ENCODE assay signal across 8 cellular contexts in the genomic region with DNA sequence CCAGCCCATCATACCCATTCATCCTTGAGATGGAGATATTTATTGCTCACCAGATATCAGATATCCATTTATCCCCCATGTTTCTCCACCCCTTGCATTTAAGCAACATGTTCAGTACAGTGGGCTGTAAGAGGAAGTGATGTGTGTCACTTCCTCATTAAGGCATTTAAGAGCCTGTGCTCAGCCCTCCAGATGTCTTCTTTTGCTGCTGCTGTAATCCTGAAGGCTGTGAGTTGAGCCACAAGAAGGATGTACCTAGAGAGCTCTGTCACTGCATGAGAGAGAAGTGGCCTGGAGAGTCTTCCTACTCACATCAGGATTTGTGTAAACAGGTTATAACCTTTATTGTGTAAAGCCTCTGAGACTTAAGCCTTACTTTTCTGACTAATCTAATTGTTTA.
DNase-seq lines count a peak whose midpoint lies in the region; ATAC-seq and TF ChIP-seq lines count a peak whose summit lies in the region.

No MANE protein-coding gene starts in this region.

- no peak for TF ChIP-seq CTCF in RWPE2 (IDR thresholded peaks at IDR 0.05; ENCODE audit: poor library complexity, severe bottlenecking)
- no peak for TF ChIP-seq CTCF in neural progenitor cell (IDR thresholded peaks at IDR 0.05)
- no peak for TF ChIP-seq CTCF in BE2C (IDR thresholded peaks at IDR 0.05; ENCODE audit: low read depth, low read length)

- H3K4me3 Mint-ChIP-seq in neural progenitor cell, result no peak overlapping the region
- H3K4me3 Mint-ChIP-seq in activated CD4-positive, alpha-beta memory T cell treated with anti-CD3 and anti-CD28 coated beads, Interleukin-2, amount 10 ng/mL, durations not matched to agents 7 days and 5 days, result no peak overlapping the region

- H4K20me1 ChIP-seq in neural progenitor cell (ENCODE audit: low read depth), result no peaks in the 10 kb centered on the region

- peaks cover 45% of the 10 kb centered on the region for H3F3A ChIP-seq in neural progenitor cell (ENCODE audit: low read depth)

- H3K36me3 Mint-ChIP-seq in neural progenitor cell, result peaks cover 36% of the 10 kb centered on the region
- H3K36me3 Mint-ChIP-seq in activated CD4-positive, alpha-beta memory T cell treated with anti-CD3 and anti-CD28 coated beads, Interleukin-2, amount 10 ng/mL, durations not matched to agents 7 days and 5 days (ENCODE audit: low read depth), result no peaks in the 10 kb centered on the region

- peaks cover 43% of the 10 kb centered on the region for H3K4me1 Mint-ChIP-seq in neural progenitor cell
- H3K4me1 Mint-ChIP-seq in activated CD4-positive, alpha-beta memory T cell treated with anti-CD3 and anti-CD28 coated beads, Interleukin-2, amount 10 ng/mL, durations not matched to agents 7 days and 5 days, result no peaks in the 10 kb centered on the region

- H3K9me3 ChIP-seq in RWPE2 (ENCODE audit: severe bottlenecking) (no peaks in the 10 kb centered on the region), neural progenitor cell (ENCODE audit: low read depth) (no peaks in the 10 kb centered on the region), BE2C (no peaks in the 10 kb centered on the region)

- ATAC-seq in GM19397 (IDR thresholded peaks at IDR 0.05; ENCODE audit: unreplicated experiment), result peak; percentile 74
- ATAC-seq in HG03159 (IDR thresholded peaks at IDR 0.05; ENCODE audit: unreplicated experiment), result peak; percentile 93
- ATAC-seq in RWPE2 (ENCODE audit: low read depth), result 0 out of 3 replicates have a peak, but pooled peaks have one; percentile 12

- H3K27me3 ChIP-seq in RWPE2 (ENCODE audit: insufficient read depth, poor library complexity, severe bottlenecking) (no peaks in the 10 kb centered on the region), neural progenitor cell (no peaks in the 10 kb centered on the region), BE2C (no peaks in the 10 kb centered on the region)

- H3K27ac Mint-ChIP-seq in neural progenitor cell, result peak overlapping the region; percentile 2
- no peak overlapping the region for H3K27ac Mint-ChIP-seq in activated CD4-positive, alpha-beta memory T cell treated with anti-CD3 and anti-CD28 coated beads, Interleukin-2, amount 10 ng/mL, durations not matched to agents 7 days and 5 days

- H3K36me3 ChIP-seq in RWPE2 (ENCODE audit: low read depth), result no peaks in the 10 kb centered on the region
- no peaks in the 10 kb centered on the region for H3K36me3 ChIP-seq in neural progenitor cell
- peaks cover 3% of the 10 kb centered on the region; the same call in 1 of the 2 replicates for H3K36me3 ChIP-seq in BE2C

- H3K4me1 ChIP-seq in RWPE2 (ENCODE audit: insufficient read depth, poor library complexity, severe bottlenecking) (no peaks in the 10 kb centered on the region), neural progenitor cell (peaks cover 55% of the 10 kb centered on the region), BE2C (peaks cover 24% of the 10 kb centered on the region)

- DNase-seq in RWPE2 (ENCODE audit: low spot score), result no peak
- peak; percentile 31 for DNase-seq in neural progenitor cell (ENCODE audit: low spot score)
- no peak for DNase-seq in activated CD4-positive, alpha-beta T cell treated with anti-CD3 and anti-CD28 coated beads for 48 hours
- DNase-seq in mucosa of gallbladder (ENCODE audit: low spot score), result no peak
- no peak for DNase-seq in activated CD4-positive, alpha-beta memory T cell treated with anti-CD3 and anti-CD28 coated beads, Interleukin-2, amount 10 ng/mL, durations not matched to agents 7 days and 5 days
- no peak for DNase-seq in BE2C

- H3K27me3 Mint-ChIP-seq in neural progenitor cell (ENCODE audit: insufficient read depth, low read depth), result no peaks in the 10 kb centered on the region
- H3K27me3 Mint-ChIP-seq in activated CD4-positive, alpha-beta memory T cell treated with anti-CD3 and anti-CD28 coated beads, Interleukin-2, amount 10 ng/mL, durations not matched to agents 7 days and 5 days, result no peaks in the 10 kb centered on the region

- H3K27ac ChIP-seq in RWPE2 (ENCODE audit: poor library complexity, severe bottlenecking), result no peak overlapping the region
- peak overlapping the region; percentile 26 for H3K27ac ChIP-seq in neural progenitor cell

- POLR2A ChIA-PET in activated CD4-positive, alpha-beta memory T cell treated with anti-CD3 and anti-CD28 coated beads, Interleukin-2, amount 10 ng/mL, durations not matched to agents 7 days and 5 days (lab: Charles Lee), result no interaction called here

- H3K9me3 Mint-ChIP-seq in neural progenitor cell, result peaks cover 12% of the 10 kb centered on the region
- no peaks in the 10 kb centered on the region for H3K9me3 Mint-ChIP-seq in activated CD4-positive, alpha-beta memory T cell treated with anti-CD3 and anti-CD28 coated beads, Interleukin-2, amount 10 ng/mL, durations not matched to agents 7 days and 5 days

- no peak overlapping the region for H3K4me2 ChIP-seq in neural progenitor cell

- H2AFZ ChIP-seq in neural progenitor cell (replicated peaks), result no peak overlapping the region

- CTCF ChIA-PET in activated CD4-positive, alpha-beta memory T cell treated with anti-CD3 and anti-CD28 coated beads, Interleukin-2, amount 10 ng/mL, durations not matched to agents 7 days and 5 days (lab: Charles Lee), result no interaction called here

- no peak overlapping the region for H3K9ac ChIP-seq in neural progenitor cell

- H3K4me3 ChIP-seq in RWPE2 (ENCODE audit: severe bottlenecking) (no peak overlapping the region), neural progenitor cell (no peak overlapping the region), BE2C (ENCODE audit: low read depth, low read length) (no peak overlapping the region)

- no peaks in the 10 kb centered on the region for H3K79me2 ChIP-seq in neural progenitor cell (ENCODE audit: low read depth)

Comparison
In these comparisons a context has a peak if more than half of its experiments do, and no peak if none do; other contexts are left out.
1. ATAC-seq: peak in every context shown above with its lines; median percentile 93 in HG03159; 74 in GM19397; 12 in RWPE2.